Comparison of ENCODE assay signal across 10 cellular contexts in the genomic region with DNA sequence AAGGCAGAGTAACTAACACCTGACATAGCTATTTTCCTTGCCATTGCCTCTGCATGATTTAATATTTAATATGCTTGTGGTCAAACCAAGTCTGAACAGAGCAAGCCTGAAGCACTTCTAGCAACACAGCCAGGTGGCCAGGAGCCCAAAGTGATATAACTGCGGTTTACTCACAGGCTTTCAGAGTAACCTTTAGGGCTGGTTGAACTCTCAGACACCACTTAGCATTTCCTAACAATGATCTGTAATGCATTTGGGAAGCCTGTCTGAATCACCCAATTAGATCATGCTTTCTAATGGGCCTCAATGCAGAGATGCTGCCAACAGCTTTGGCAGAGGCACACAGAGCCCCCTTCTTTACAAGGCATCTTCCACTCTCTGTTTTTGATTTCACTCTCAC.
DNase-seq lines count a peak whose midpoint lies in the region; ATAC-seq and TF ChIP-seq lines count a peak whose summit lies in the region.
"Had no signal": no experiment of that assay in that cellular context is flagged by ENCODE, and none has a peak within 500 bp of the region (broad histone marks: within the 10 kb centered on the region; RNA-seq: fewer than 3 reads in every experiment).

No MANE protein-coding gene starts in this region.

- BruUV-seq in PC-3 (replicated peaks; lab: Mats Ljungman, UMichigan), result no TSS peak

- peaks cover 14% of the 10 kb centered on the region; the same call in 1 of the 2 replicates for H3K27me3 ChIP-seq in PC-3 (ENCODE audit: low read length)
- no peaks in the 10 kb centered on the region for H3K27me3 ChIP-seq in CD4-positive, alpha-beta T cell (ENCODE audit: control insufficient read depth, insufficient read depth, low read length)
- H3K27me3 ChIP-seq: tibial artery had no signal

- H3K9me3 ChIP-seq in PC-3 (ENCODE audit: low read length), result no peaks in the 10 kb centered on the region
- H3K9me3 ChIP-seq in mucosa of descending colon, result no peaks in the 10 kb centered on the region
- no peaks in the 10 kb centered on the region for H3K9me3 ChIP-seq in CD4-positive, alpha-beta T cell (ENCODE audit: control insufficient read depth, low read length)
- H3K9me3 ChIP-seq: tibial artery had no signal

- no peak overlapping the region for H3K4me3 Mint-ChIP-seq in activated naive CD4-positive, alpha-beta T cell treated with anti-CD3 and anti-CD28 coated beads for 36 hours
- no peak overlapping the region for H3K4me3 Mint-ChIP-seq in CD4-positive, alpha-beta T cell

- TF ChIP-seq CTCF in PC-3 (conservative IDR thresholded peaks at IDR 0.05; ENCODE audit: low read depth, low read length) (no peak), mucosa of descending colon (IDR thresholded peaks at IDR 0.05) (no peak)
- no peak for TF ChIP-seq CTCF in CD4-positive, alpha-beta T cell (IDR thresholded peaks at IDR 0.05)

- POLR2A ChIA-PET in PC-3 (lab: Charles Lee; ENCODE audit: unreplicated experiment), result no interaction called here
- POLR2A ChIA-PET in CD4-positive, alpha-beta T cell (lab: Charles Lee), result no interaction called here

- H3F3A ChIP-seq in PC-3 (ENCODE audit: low read length, unreplicated experiment), result no peaks in the 10 kb centered on the region

- no peaks in the 10 kb centered on the region for H3K36me3 Mint-ChIP-seq in activated naive CD4-positive, alpha-beta T cell treated with anti-CD3 and anti-CD28 coated beads for 36 hours (ENCODE audit: low read depth)
- no peaks in the 10 kb centered on the region for H3K36me3 Mint-ChIP-seq in CD4-positive, alpha-beta T cell (ENCODE audit: low read depth)

- H3K4me2 ChIP-seq in PC-3 (ENCODE audit: low read length), result no peak overlapping the region

- DNase-seq in PC-3, result peak; percentile 14
- DNase-seq in mucosa of descending colon, result peak in 1 of 3 donors; percentile 9
- no peak for DNase-seq in activated naive CD4-positive, alpha-beta T cell treated with anti-CD3 and anti-CD28 coated beads for 36 hours
- no peak for DNase-seq in mucosa of gallbladder (ENCODE audit: low spot score)
- DNase-seq in CD4-positive, alpha-beta T cell, result no peak
- DNase-seq in activated CD4-positive, alpha-beta T cell treated with anti-CD3 and anti-CD28 coated beads for 48 hours, result no peak

- no peaks in the 10 kb centered on the region for H4K20me1 ChIP-seq in PC-3 (ENCODE audit: low read length)

- no peaks in the 10 kb centered on the region for H3K36me3 ChIP-seq in PC-3 (ENCODE audit: low read depth, low read length)
- no peaks in the 10 kb centered on the region for H3K36me3 ChIP-seq in mucosa of descending colon (ENCODE audit: low read depth)
- H3K36me3 ChIP-seq: tibial artery had no signal

- no peak overlapping the region for H3K9ac ChIP-seq in PC-3 (ENCODE audit: low read length)

- no peaks in the 10 kb centered on the region for H3K27me3 Mint-ChIP-seq in activated naive CD4-positive, alpha-beta T cell treated with anti-CD3 and anti-CD28 coated beads for 36 hours (ENCODE audit: low read depth)
- no peaks in the 10 kb centered on the region for H3K27me3 Mint-ChIP-seq in CD4-positive, alpha-beta T cell

- no peak overlapping the region for H3K27ac Mint-ChIP-seq in activated naive CD4-positive, alpha-beta T cell treated with anti-CD3 and anti-CD28 coated beads for 36 hours
- H3K27ac Mint-ChIP-seq in CD4-positive, alpha-beta T cell, result no peak overlapping the region

- intact Hi-C loops in PC-3 (cut with micrococcal nuclease), result no loop called here
- intact Hi-C loops in mucosa of descending colon (cut with DNase I, micrococcal nuclease), result no loop called here
- intact Hi-C loops in activated naive CD4-positive, alpha-beta T cell treated with anti-CD3 and anti-CD28 coated beads for 36 hours (cut with micrococcal nuclease), result no loop called here
- intact Hi-C loops in CD4-positive, alpha-beta T cell (cut with DNase I, micrococcal nuclease), result no loop called here

- no peak overlapping the region for H3K4me3 ChIP-seq in PC-3 (ENCODE audit: low read length)
- H3K4me3 ChIP-seq in mucosa of descending colon, result no peak overlapping the region
- H3K4me3 ChIP-seq: tibial artery had no signal

- H3K9me2 ChIP-seq in PC-3 (replicated peaks; ENCODE audit: low read length), result no peaks in the 10 kb centered on the region

- H3K4me1 ChIP-seq in PC-3 (ENCODE audit: insufficient read depth, low read length) (no peaks in the 10 kb centered on the region), mucosa of descending colon (ENCODE audit: low read depth) (no peaks in the 10 kb centered on the region)
- H3K4me1 ChIP-seq: tibial artery had no signal

- H3K4me1 Mint-ChIP-seq in activated naive CD4-positive, alpha-beta T cell treated with anti-CD3 and anti-CD28 coated beads for 36 hours (ENCODE audit: low read depth), result no peaks in the 10 kb centered on the region
- no peaks in the 10 kb centered on the region for H3K4me1 Mint-ChIP-seq in CD4-positive, alpha-beta T cell (ENCODE audit: low read depth)

- CTCF ChIA-PET in PC-3 (lab: Charles Lee), result no interaction called here
- CTCF ChIA-PET in activated naive CD4-positive, alpha-beta T cell treated with anti-CD3 and anti-CD28 coated beads for 36 hours (lab: Charles Lee), result interaction anchor here (0.7 to 0.8 kb wide), 2 partner anchors 670 to 1234 kb away, joined by 3 read pairs; no protein-coding TSS in a partner anchor
- CTCF ChIA-PET in CD4-positive, alpha-beta T cell (lab: Charles Lee), result no interaction called here

- ATAC-seq in GM18517 (IDR thresholded peaks at IDR 0.05; ENCODE audit: unreplicated experiment), result peak; percentile 72
- ATAC-seq in HG02943 (IDR thresholded peaks at IDR 0.05; ENCODE audit: low read depth, unreplicated experiment), result peak; percentile 94
- no peak for ATAC-seq in PC-3
- peak; percentile 51 for ATAC-seq in mucosa of descending colon
- ATAC-seq in CD4-positive, alpha-beta T cell (ENCODE audit: poor library complexity), result no peak
- ATAC-seq: HCT116 had no signal

- H3K79me2 ChIP-seq in PC-3 (ENCODE audit: low read length), result no peaks in the 10 kb centered on the region

- H2AFZ ChIP-seq in PC-3 (ENCODE audit: low read length), result no peak overlapping the region

- no peak overlapping the region for H3K27ac ChIP-seq in PC-3 (ENCODE audit: low read length)
- H3K27ac ChIP-seq in CD4-positive, alpha-beta T cell (ENCODE audit: low read depth, low read length), result no peak overlapping the region
- H3K27ac ChIP-seq: tibial artery had no signal

- H3K9me3 Mint-ChIP-seq in activated naive CD4-positive, alpha-beta T cell treated with anti-CD3 and anti-CD28 coated beads for 36 hours, result peaks cover 14% of the 10 kb centered on the region
- H3K9me3 Mint-ChIP-seq in CD4-positive, alpha-beta T cell, result peaks cover 14% of the 10 kb centered on the region

Comparison
In these comparisons a context has a peak if more than half of its experiments do, and no peak if none do; other contexts are left out.
1. ATAC-seq: peak in GM18517 (single experiment), HG02943 (single experiment) and mucosa of descending colon (single experiment); none in PC-3 (single experiment) and CD4-positive, alpha-beta T cell (single experiment).